Comparison of ENCODE assay signal across 18 cellular contexts in genomic region chr2:237282568-237283128, GRCh38.
DNase-seq lines count a peak whose midpoint lies in the region; ATAC-seq and TF ChIP-seq lines count a peak whose summit lies in the region.
"Had no signal": no experiment of that assay in that cellular context is flagged by ENCODE, and none has a peak within 500 bp of the region (broad histone marks: within the 10 kb centered on the region; RNA-seq: fewer than 3 reads in every experiment).

No MANE protein-coding gene starts in this region.

- peaks cover 25% of the 10 kb centered on the region for H3K4me1 Mint-ChIP-seq in nephron progenitor cell
- H3K4me1 Mint-ChIP-seq: CD4-positive, alpha-beta memory T cell; stimulated activated naive CD8-positive, alpha-beta T cell treated with anti-CD3 and anti-CD28 coated beads, Interleukin-15, amount 100 ng/mL, for 72 hours had no signal

- H3K27me3 ChIP-seq in A673 (replicated peaks; ENCODE audit: insufficient read depth, low read depth, low read length, poor library complexity) (peaks cover 46% of the 10 kb centered on the region), lower lobe of right lung (ENCODE audit: low read depth) (no peaks in the 10 kb centered on the region)
- H3K27me3 ChIP-seq: neural progenitor cell had no signal

- POLR2A ChIA-PET in A673 (lab: Charles Lee; ENCODE audit: low non-redundant PET) = no interaction called here

- H3K9me3 ChIP-seq in A673 (ENCODE audit: low read depth, low read length, poor library complexity, severe bottlenecking) (no peaks in the 10 kb centered on the region), lower lobe of right lung (no peaks in the 10 kb centered on the region)

- ATAC-seq in lower lobe of right lung (no peak), GM18520 (IDR thresholded peaks at IDR 0.05; ENCODE audit: unreplicated experiment) (no peak), HG03342 (IDR thresholded peaks at IDR 0.05; ENCODE audit: unreplicated experiment) (no peak)
- ATAC-seq: K562; stimulated activated naive CD8-positive, alpha-beta T cell treated with anti-CD3 and anti-CD28 coated beads, Interleukin-15, amount 100 ng/mL, for 72 hours had no signal

- H3K27me3 Mint-ChIP-seq in nephron progenitor cell (ENCODE audit: low read depth, poor library complexity) = peaks cover 7% of the 10 kb centered on the region

- peak overlapping the region; percentile 65 for H3K27ac ChIP-seq in A673 (ENCODE audit: low read depth, low read length, poor library complexity, severe bottlenecking)
- peak overlapping the region; percentile 64 for H3K27ac ChIP-seq in epithelial cell of prostate
- no peak overlapping the region for H3K27ac ChIP-seq in lower lobe of right lung
- H3K27ac ChIP-seq: HL-60, neural progenitor cell had no signal

- CTCF ChIA-PET in A673 (lab: Charles Lee) = no interaction called here

- BruUV-seq in A673 (replicated peaks; lab: Mats Ljungman, UMichigan) = no TSS peak

- TF ChIP-seq CTCF in A673 (conservative IDR thresholded peaks at IDR 0.05; ENCODE audit: low read depth, low read length) (no peak), nephron progenitor cell (IDR thresholded peaks at IDR 0.05) (no peak), lower lobe of right lung (IDR thresholded peaks at IDR 0.05) (no peak)

- H3K27ac Mint-ChIP-seq in nephron progenitor cell = peak overlapping the region; percentile 37
- H3K27ac Mint-ChIP-seq: CD4-positive, alpha-beta memory T cell; neural progenitor cell had no signal

- no peak overlapping the region for H3K4me3 Mint-ChIP-seq in nephron progenitor cell
- H3K4me3 Mint-ChIP-seq: CD4-positive, alpha-beta memory T cell; neural progenitor cell; stimulated activated naive CD8-positive, alpha-beta T cell treated with anti-CD3 and anti-CD28 coated beads, Interleukin-15, amount 100 ng/mL, for 72 hours had no signal

- no peak overlapping the region for H3K4me3 ChIP-seq in A673 (ENCODE audit: low read depth, low read length, poor library complexity, severe bottlenecking)
- no peak overlapping the region for H3K4me3 ChIP-seq in lower lobe of right lung
- H3K4me3 ChIP-seq: K562, neural progenitor cell had no signal

- peaks cover 5% of the 10 kb centered on the region for H3K36me3 Mint-ChIP-seq in nephron progenitor cell (ENCODE audit: low read depth)
- H3K36me3 Mint-ChIP-seq: CD4-positive, alpha-beta memory T cell; neural progenitor cell had no signal

- H3K36me3 ChIP-seq in A673 (ENCODE audit: insufficient read depth, low read length, poor library complexity, severe bottlenecking) = no peaks in the 10 kb centered on the region
- H3K36me3 ChIP-seq in lower lobe of right lung = no peaks in the 10 kb centered on the region
- H3K36me3 ChIP-seq: neural progenitor cell had no signal

- DNase-seq in A673 (ENCODE audit: low spot score) = peak; percentile 48
- DNase-seq in M059J (ENCODE audit: low read depth) = peak; percentile 47
- DNase-seq in epithelial cell of prostate (ENCODE audit: low read depth, low spot score) = no peak
- no peak for DNase-seq in nephron progenitor cell
- DNase-seq in lower lobe of right lung = no peak
- no peak for DNase-seq in dermis blood vessel endothelial cell
- DNase-seq: activated CD4-positive, alpha-beta T cell treated with anti-CD3 and anti-CD28 coated beads for 48 hours; activated gamma-delta T cell treated with Interleukin-2 at 50 U/mL for 16 hours; CD4-positive, alpha-beta memory T cell; NCI-H1048; NCI-H526; retina; stimulated activated naive CD8-positive, alpha-beta T cell treated with anti-CD3 and anti-CD28 coated beads, Interleukin-15, amount 100 ng/mL, for 72 hours had no signal

- H3K4me1 ChIP-seq in A673 (ENCODE audit: insufficient read depth, low read length, poor library complexity, severe bottlenecking) (peaks cover 35% of the 10 kb centered on the region), lower lobe of right lung (peaks cover 11% of the 10 kb centered on the region)
- H3K4me1 ChIP-seq: neural progenitor cell had no signal

- peaks cover 22% of the 10 kb centered on the region for H3K9me3 Mint-ChIP-seq in nephron progenitor cell

- intact Hi-C loops in A673 (cut with micrococcal nuclease; ENCODE audit: unreplicated experiment) = loop anchor here (5.0 kb wide), 1 partner anchor 65 kb away; no protein-coding TSS in a partner anchor
- intact Hi-C loops in lower lobe of right lung (cut with DNase I) = no loop called here

Comparison
In these comparisons a context has a peak if more than half of its experiments do, and no peak if none do; other contexts are left out.
1. DNase-seq: peak in A673 (single experiment) and M059J (single experiment); none in epithelial cell of prostate (single experiment), nephron progenitor cell (single experiment), lower lobe of right lung (single experiment) and dermis blood vessel endothelial cell (single experiment).